27 cellular contexts compared by ENCODE assay signal in genomic region chr16:84104231-84104630, GRCh38. TPM values are rescaled to one million over a fixed set of nuclear protein-coding genes. Genes with fewer than 3 reads are reported as not detected.
"Had no signal": no experiment of that assay in that cellular context is flagged by ENCODE, and none has a peak within 500 bp of the region (broad histone marks: within the 10 kb centered on the region; RNA-seq: fewer than 3 reads in every experiment).

No MANE protein-coding gene starts in this region.

- H3K4me2 ChIP-seq: smooth muscle cell had no signal

- H3K36me3 ChIP-seq: breast epithelium had no signal

- H3K4me1 ChIP-seq: breast epithelium had no signal

- ATAC-seq: activated CD4-positive, alpha-beta T cell treated with anti-CD3 and anti-CD28 coated beads for 36 hours; heart right ventricle; sciatic nerve; stimulated activated naive B cell treated with anti-CD40 and anti-IgM and Interleukin-4, amounts not matched to agents 10 μg/mL and 1 μg/mL and 100 μg/mL, for 72 hours; WTC11 had no signal

- H3K9me3 ChIP-seq: breast epithelium, esophagus muscularis mucosa, heart right ventricle, lower lobe of right lung, upper lobe of left lung had no signal

- H3K27ac ChIP-seq: coronary artery, esophagus muscularis mucosa, lower lobe of right lung, upper lobe of left lung had no signal

- H3K9me3 Mint-ChIP-seq: naive B cell; stimulated activated naive B cell treated with anti-CD40 and anti-IgM and Interleukin-4, amounts not matched to agents 10 μg/mL and 1 μg/mL and 100 μg/mL, for 72 hours; WTC11 had no signal

- H3K4me3 Mint-ChIP-seq: activated CD4-positive, alpha-beta T cell treated with anti-CD3 and anti-CD28 coated beads for 36 hours; naive B cell; stimulated activated naive B cell treated with anti-CD40 and anti-IgM and Interleukin-4, amounts not matched to agents 10 μg/mL and 1 μg/mL and 100 μg/mL, for 72 hours; WTC11 had no signal

- H3K4me3 ChIP-seq: breast epithelium, coronary artery, esophagus muscularis mucosa, heart right ventricle, lower lobe of right lung, smooth muscle cell, upper lobe of left lung had no signal

- H3K27ac Mint-ChIP-seq: stimulated activated naive B cell treated with anti-CD40 and anti-IgM and Interleukin-4, amounts not matched to agents 10 μg/mL and 1 μg/mL and 100 μg/mL, for 72 hours had no signal

- DNase-seq: activated CD4-positive, alpha-beta T cell treated with anti-CD3 and anti-CD28 coated beads for 36 hours; activated CD4-positive, alpha-beta T cell treated with anti-CD3 and anti-CD28 coated beads, Interleukin-2, amount 50 U/mL, for 4 hours; activated CD8-positive, alpha-beta memory T cell treated with anti-CD3 and anti-CD28 coated beads for 24 hours; activated CD8-positive, alpha-beta memory T cell treated with anti-CD3 and anti-CD28 coated beads, Interleukin-2, amount 50 U/mL, for 4 hours; activated gamma-delta T cell; activated naive CD4-positive, alpha-beta T cell treated with anti-CD3 and anti-CD28 coated beads, Interleukin-2, amount 50 U/mL, for 16 hours; amniotic stem cell; cerebellar nuclear complex; heart right ventricle; islet precursor cell; left cardiac atrium; lower lobe of right lung; naive B cell; nucleus accumbens; posterior cingulate gyrus; stimulated activated CD4-positive, alpha-beta T cell treated with anti-CD3 and anti-CD28 coated beads, Interleukin-2, amount 100 ng/mL, for 48 hours; stimulated activated CD8-positive, alpha-beta memory T cell treated with anti-CD3 and anti-CD28 coated beads, Interleukin-4, amount 100 ng/mL, for 48 hours; stimulated activated naive B cell treated with anti-CD40 and anti-IgM and Interleukin-4, amounts not matched to agents 10 μg/mL and 1 μg/mL and 100 μg/mL, for 72 hours; T-helper 1 cell; upper lobe of left lung had no signal

- H3K27me3 Mint-ChIP-seq: activated CD4-positive, alpha-beta T cell treated with anti-CD3 and anti-CD28 coated beads for 36 hours; naive B cell; stimulated activated naive B cell treated with anti-CD40 and anti-IgM and Interleukin-4, amounts not matched to agents 10 μg/mL and 1 μg/mL and 100 μg/mL, for 72 hours had no signal

- H3K27me3 ChIP-seq: breast epithelium, esophagus muscularis mucosa, heart right ventricle, upper lobe of left lung had no signal

RNA-seq across cellular contexts. Expression of gene DNAAF1, which starts 40.9 kb away (rescaled TPM):
- total RNA-seq: left cardiac atrium, mesenteric fat pad had no signal
- polyA plus RNA-seq: smooth muscle cell had no signal
